ENCODE assay signal across 14 cellular contexts in genomic region chr7:106329971-106330733, GRCh38. TPM values are rescaled to one million over a fixed set of nuclear protein-coding genes. Genes with fewer than 3 reads are reported as not detected.
DNase-seq lines count a peak whose midpoint lies in the region; ATAC-seq, FAIRE-seq and TF ChIP-seq lines count a peak whose summit lies in the region.
"Had no signal": no experiment of that assay in that cellular context is flagged by ENCODE, and none has a peak within 500 bp of the region (broad histone marks: within the 10 kb centered on the region; RNA-seq: fewer than 3 reads in every experiment).

No MANE protein-coding gene starts in this region.

- no peaks in the 10 kb centered on the region for H3K27me3 ChIP-seq in foreskin keratinocyte

- peak; percentile 1 for DNase-seq in stimulated activated naive CD4-positive, alpha-beta T cell treated with Interleukin-2 at 50 U/mL for 16 hours (lab: John Stamatoyannopoulos, UW)
- no peak for DNase-seq in stimulated activated naive CD4-positive, alpha-beta T cell (lab: John Stamatoyannopoulos, UW)
- DNase-seq in activated naive CD8-positive, alpha-beta T cell treated with anti-CD3 and anti-CD28 coated beads, Interleukin-2, amount 50 U/mL, for 24 hours = no peak
- DNase-seq in foreskin keratinocyte (peak in 1 of 2 donors; percentile 51), NCI-H187 treated with DMSO at 0.1 percent for 48 hours (lab: John Stamatoyannopoulos, UW) (no peak), HuH-7 (ENCODE audit: low spot score) (no peak), frontal cortex (ENCODE audit: low spot score in 2 of 2) (no peak)
- DNase-seq: activated CD4-positive, alpha-beta T cell treated with anti-CD3 and anti-CD28 coated beads, Interleukin-2, amount 50 U/mL, for 48 hours; KG1; naive thymus-derived CD4-positive, alpha-beta T cell; NCI-H2227 treated with DMSO at 0.1 percent for 48 hours; SIG-M5 had no signal

- no peak for FAIRE-seq in frontal cortex (lab: Jason Lieb, UNC)
- FAIRE-seq: D721Med had no signal

- peak overlapping the region; percentile 21 for H3K4me3 Mint-ChIP-seq in activated naive CD8-positive, alpha-beta T cell treated with anti-CD3 and anti-CD28 coated beads, Interleukin-2, amount 50 U/mL, for 24 hours
- H3K4me3 Mint-ChIP-seq: naive thymus-derived CD4-positive, alpha-beta T cell had no signal

- H3K4me1 ChIP-seq in foreskin keratinocyte = peaks cover 15% of the 10 kb centered on the region

- peaks cover 29% of the 10 kb centered on the region for H3K27me3 Mint-ChIP-seq in activated naive CD8-positive, alpha-beta T cell treated with anti-CD3 and anti-CD28 coated beads, Interleukin-2, amount 50 U/mL, for 24 hours

- no peak for TF ChIP-seq CTCF in foreskin keratinocyte (conservative IDR thresholded peaks at IDR 0.05)

- H3K9me3 Mint-ChIP-seq in activated naive CD8-positive, alpha-beta T cell treated with anti-CD3 and anti-CD28 coated beads, Interleukin-2, amount 50 U/mL, for 24 hours = no peaks in the 10 kb centered on the region

- H3K36me3 Mint-ChIP-seq in activated naive CD8-positive, alpha-beta T cell treated with anti-CD3 and anti-CD28 coated beads, Interleukin-2, amount 50 U/mL, for 24 hours (ENCODE audit: low read depth) = no peaks in the 10 kb centered on the region

- peak overlapping the region; percentile 33 for H3K27ac Mint-ChIP-seq in activated naive CD8-positive, alpha-beta T cell treated with anti-CD3 and anti-CD28 coated beads, Interleukin-2, amount 50 U/mL, for 24 hours
- H3K27ac Mint-ChIP-seq: naive thymus-derived CD4-positive, alpha-beta T cell had no signal

- peaks cover 32% of the 10 kb centered on the region for H3K4me1 Mint-ChIP-seq in activated naive CD8-positive, alpha-beta T cell treated with anti-CD3 and anti-CD28 coated beads, Interleukin-2, amount 50 U/mL, for 24 hours

- peak; percentile 66 for ATAC-seq in activated naive CD8-positive, alpha-beta T cell treated with anti-CD3 and anti-CD28 coated beads, Interleukin-2, amount 50 U/mL, for 24 hours
- peak; percentile 57 for ATAC-seq in foreskin keratinocyte
- no peak for ATAC-seq in GM19023 (IDR thresholded peaks at IDR 0.05; ENCODE audit: unreplicated experiment)
- ATAC-seq: naive thymus-derived CD4-positive, alpha-beta T cell had no signal

- peak overlapping the region; percentile 25 for H3K27ac ChIP-seq in foreskin keratinocyte

RNA-seq across cellular contexts. Expression of gene NAMPT, which starts 45.4 kb away (rescaled TPM):
- total RNA-seq in foreskin keratinocyte = 57.6 and 62.3 TPM in 2 replicates
- 17.2 and 21.1 TPM in 2 replicates for polyA plus RNA-seq in foreskin keratinocyte
- 50.1 TPM for total RNA-seq in frontal cortex
